Comparison of ENCODE assay signal across 1 cellular context in the genomic region with DNA sequence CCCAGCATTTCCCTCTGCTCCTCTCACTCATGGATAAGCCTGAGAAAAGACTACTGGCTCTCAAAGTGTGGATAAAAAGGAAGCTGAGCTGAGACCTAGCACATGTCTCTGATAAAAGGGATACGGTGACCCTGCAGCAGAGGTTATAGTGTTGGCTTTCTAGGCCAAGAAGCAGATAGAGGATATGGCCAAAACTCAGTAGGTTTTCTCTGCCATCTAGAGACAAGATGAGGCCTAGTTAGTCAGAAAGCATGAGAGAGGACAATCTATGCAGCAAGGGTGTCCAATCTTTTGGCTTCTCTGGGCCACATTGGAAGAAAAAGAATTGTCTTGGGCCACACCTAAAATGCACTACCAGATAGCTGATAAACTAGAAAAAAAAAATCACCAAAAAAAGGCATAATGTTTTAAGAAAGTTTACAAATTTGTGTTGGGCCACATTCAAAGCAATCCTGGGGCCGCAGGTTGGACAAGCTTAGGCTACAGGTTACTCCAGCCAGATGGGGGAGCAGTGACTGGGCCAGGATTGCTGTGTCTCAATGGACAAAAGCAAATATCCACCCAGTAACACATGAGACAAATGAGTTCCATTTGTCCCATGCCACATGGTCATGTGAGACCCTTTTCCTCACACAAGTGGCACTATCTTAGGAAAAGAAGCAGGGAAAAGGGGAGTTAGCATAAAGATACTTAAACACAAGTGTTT.
TF ChIP-seq lines count a peak whose summit lies in the region.

No MANE protein-coding gene starts in this region.

TF ChIP-seq in IMR-90, 13 proteins besides CTCF, POLR2A, EP300 and RAD21:
- no peak for TF ChIP-seq BHLHE40 (IDR thresholded peaks at IDR 0.05; ENCODE audit: low read depth, low read length)
- TF ChIP-seq, protein P1, sequence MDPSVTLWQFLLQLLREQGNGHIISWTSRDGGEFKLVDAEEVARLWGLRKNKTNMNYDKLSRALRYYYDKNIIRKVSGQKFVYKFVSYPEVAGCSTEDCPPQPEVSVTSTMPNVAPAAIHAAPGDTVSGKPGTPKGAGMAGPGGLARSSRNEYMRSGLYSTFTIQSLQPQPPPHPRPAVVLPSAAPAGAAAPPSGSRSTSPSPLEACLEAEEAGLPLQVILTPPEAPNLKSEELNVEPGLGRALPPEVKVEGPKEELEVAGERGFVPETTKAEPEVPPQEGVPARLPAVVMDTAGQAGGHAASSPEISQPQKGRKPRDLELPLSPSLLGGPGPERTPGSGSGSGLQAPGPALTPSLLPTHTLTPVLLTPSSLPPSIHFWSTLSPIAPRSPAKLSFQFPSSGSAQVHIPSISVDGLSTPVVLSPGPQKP (IDR thresholded peaks at IDR 0.05; ENCODE audit: borderline replicate concordance, low read depth, low read length), result no peak
- TF ChIP-seq MAFK (IDR thresholded peaks at IDR 0.05; ENCODE audit: low read depth, low read length), result no peak
- TF ChIP-seq SMC3 (IDR thresholded peaks at IDR 0.05; ENCODE audit: low read depth, low read length), result no peak
- no peak for TF ChIP-seq CEBPB (IDR thresholded peaks at IDR 0.05; ENCODE audit: low read depth, low read length)
- no peak for TF ChIP-seq RFX5 (IDR thresholded peaks at IDR 0.05; ENCODE audit: low read depth, low read length)
- no peak for TF ChIP-seq MXI1 (IDR thresholded peaks at IDR 0.05; ENCODE audit: borderline replicate concordance, low read depth, low read length)
- TF ChIP-seq RCOR1 (IDR thresholded peaks at IDR 0.05; ENCODE audit: insufficient replicate concordance, low read length), result no peak
- TF ChIP-seq NFE2L2 (IDR thresholded peaks at IDR 0.05; ENCODE audit: low read depth, low read length), result no peak
- TF ChIP-seq MAZ (IDR thresholded peaks at IDR 0.05; ENCODE audit: borderline replicate concordance, low read depth, low read length), result no peak
- TF ChIP-seq CHD1 (IDR thresholded peaks at IDR 0.05; ENCODE audit: low read depth, low read length), result no peak
- no peak for TF ChIP-seq FOS (IDR thresholded peaks at IDR 0.05; ENCODE audit: low read depth, low read length)
- TF ChIP-seq, protein P2, sequence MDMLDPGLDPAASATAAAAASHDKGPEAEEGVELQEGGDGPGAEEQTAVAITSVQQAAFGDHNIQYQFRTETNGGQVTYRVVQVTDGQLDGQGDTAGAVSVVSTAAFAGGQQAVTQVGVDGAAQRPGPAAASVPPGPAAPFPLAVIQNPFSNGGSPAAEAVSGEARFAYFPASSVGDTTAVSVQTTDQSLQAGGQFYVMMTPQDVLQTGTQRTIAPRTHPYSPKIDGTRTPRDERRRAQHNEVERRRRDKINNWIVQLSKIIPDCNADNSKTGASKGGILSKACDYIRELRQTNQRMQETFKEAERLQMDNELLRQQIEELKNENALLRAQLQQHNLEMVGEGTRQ (IDR thresholded peaks at IDR 0.05; ENCODE audit: low read depth, low read length), result no peak
